In the genomic region with DNA sequence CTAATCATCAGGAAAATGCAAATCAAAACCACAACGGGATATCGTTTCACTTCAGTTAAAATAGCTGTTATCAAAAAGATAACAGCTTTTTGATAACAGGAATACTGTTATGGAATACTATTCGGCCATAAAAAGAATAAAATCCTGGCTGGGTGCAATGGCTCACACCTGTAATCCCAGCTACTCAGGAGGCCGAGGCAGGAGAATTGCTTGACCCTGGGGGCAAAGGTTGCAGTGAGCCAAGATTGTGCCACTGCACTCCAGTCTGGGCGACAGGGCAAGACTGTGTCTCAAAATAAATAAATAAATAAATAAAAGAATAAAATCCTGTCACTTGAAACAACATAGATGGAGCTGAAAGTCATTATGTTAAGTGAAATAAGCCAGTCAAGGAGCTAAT, we compare ENCODE assay signal across 21 cellular contexts.
"Had no signal": no experiment of that assay in that cellular context is flagged by ENCODE, and none has a peak within 500 bp of the region (broad histone marks: within the 10 kb centered on the region; RNA-seq: fewer than 3 reads in every experiment).

No MANE protein-coding gene starts in this region.

- H3K27ac ChIP-seq: colonic mucosa, epithelial cell of prostate, foreskin keratinocyte, gastroesophageal sphincter, heart left ventricle, hepatocyte, left lung, lower lobe of right lung had no signal

- H3K4me1 ChIP-seq: colonic mucosa, left lung, lower lobe of right lung had no signal

- H3K4me3 ChIP-seq: colonic mucosa, gastroesophageal sphincter, heart left ventricle, hepatocyte, left lung, lower lobe of right lung had no signal

- H3K9me3 ChIP-seq: colonic mucosa, gastroesophageal sphincter, heart left ventricle, left lung, lower lobe of right lung had no signal

- H3K36me3 ChIP-seq: colonic mucosa, gastroesophageal sphincter, heart left ventricle, left lung, lower lobe of right lung had no signal

- DNase-seq: colonic mucosa; cortex of kidney; effector CD8-positive, alpha-beta T cell; effector memory CD8-positive, alpha-beta T cell; endodermal cell; erythroblast; foreskin keratinocyte; heart left ventricle; hypothalamus; immature natural killer cell; islet precursor cell; kidney; kidney glomerular epithelial cell; left lung; left ventricle myocardium superior; lower lobe of right lung; mesenchymal stem cell had no signal

- H3K27me3 ChIP-seq: colonic mucosa, foreskin keratinocyte, gastroesophageal sphincter, heart left ventricle, hepatocyte, left lung had no signal

- FAIRE-seq: kidney had no signal

- ATAC-seq: effector memory CD8-positive, alpha-beta T cell; esophagus mucosa; foreskin keratinocyte; gastroesophageal sphincter; heart left ventricle; left lung; left ventricle myocardium superior; lower lobe of right lung had no signal
